In genomic region chr19:49103331-49104085, GRCh38 we compare ENCODE assay signal across 21 cellular contexts. TPM values are rescaled to one million over a fixed set of nuclear protein-coding genes. Genes with fewer than 3 reads are reported as not detected.
DNase-seq lines count a peak whose midpoint lies in the region; ATAC-seq, FAIRE-seq and TF ChIP-seq lines count a peak whose summit lies in the region.
"Had no signal": no experiment of that assay in that cellular context is flagged by ENCODE, and none has a peak within 500 bp of the region (broad histone marks: within the 10 kb centered on the region; RNA-seq: fewer than 3 reads in every experiment).

No MANE protein-coding gene starts in this region.

- H3K9me3 ChIP-seq in HepG2 (ENCODE audit: low read length), result no peaks in the 10 kb centered on the region
- no peaks in the 10 kb centered on the region for H3K9me3 ChIP-seq in right lobe of liver
- H3K9me3 ChIP-seq in esophagus muscularis mucosa, result no peaks in the 10 kb centered on the region

- H3K4me3 Mint-ChIP-seq in glutamatergic neuron (ENCODE audit: unreplicated experiment), result peak overlapping the region; percentile 89
- H3K4me3 Mint-ChIP-seq: GM23338, T-cell had no signal

- peaks cover 13% of the 10 kb centered on the region for H3K36me3 Mint-ChIP-seq in glutamatergic neuron (ENCODE audit: unreplicated experiment)

- TF ChIP-seq RAD21 in HepG2 (CRISPR knock-in tag; IDR thresholded peaks at IDR 0.05), result no peak

- DNase-seq in HepG2 (ENCODE audit: low spot score) (no peak), right lobe of liver (no peak), glutamatergic neuron (peak; percentile 30), GM12892 (ENCODE audit: insufficient read length) (no peak), esophagus muscularis mucosa (ENCODE audit: extremely low spot score) (no peak)
- peak; percentile 41 for DNase-seq in Jurkat, Clone E6-1 (ENCODE audit: low read depth, low spot score)
- DNase-seq: ACHN, Karpas-422, NCI-H1436, NCI-H1930, OCI-M1, SHP77, T-cell had no signal

- H4K20me1 ChIP-seq in HepG2 (ENCODE audit: insufficient read depth, low read length), result peaks cover 26% of the 10 kb centered on the region

- in situ Hi-C loops in HepG2 (cut with HindIII; ENCODE audit: extremely low pct_ligation_motif_present, low pct_unique_long_range_greater_than_20kb), result no loop called here

- FAIRE-seq in HepG2 (lab: Jason Lieb, UNC), result no peak
- FAIRE-seq in GM12892 (lab: Jason Lieb, UNC), result no peak
- FAIRE-seq: G401.6, GM19239 had no signal

- peak overlapping the region; percentile 99 for H3K27ac Mint-ChIP-seq in glutamatergic neuron (ENCODE audit: unreplicated experiment)
- H3K27ac Mint-ChIP-seq: T-cell had no signal

- TF ChIP-seq EP300 in HepG2 (IDR thresholded peaks at IDR 0.05; ENCODE audit: low read depth in 2 of 2, low read length in 2 of 2), result no peak
- TF ChIP-seq EP300 in HepG2 (CRISPR knock-in tag; IDR thresholded peaks at IDR 0.05; ENCODE audit: borderline replicate concordance), result no peak
- TF ChIP-seq EP300 in esophagus muscularis mucosa (IDR thresholded peaks at IDR 0.05), result no peak

- no peak overlapping the region for H3K4me2 ChIP-seq in HepG2 (ENCODE audit: low read depth, low read length)
- H3K4me2 ChIP-seq: GM23338 had no signal

- ATAC-seq in HepG2 (no peak), right lobe of liver (no peak), HG03280 (IDR thresholded peaks at IDR 0.05; ENCODE audit: unreplicated experiment) (no peak)
- ATAC-seq: GM23338, SK-N-SH treated with all-trans-retinoic acid at 6 μM for 48 hours, T-cell had no signal

- H3K27ac ChIP-seq in HepG2 (ENCODE audit: extremely low read length, insufficient read depth, low read length), result no peak overlapping the region
- no peak overlapping the region for H3K27ac ChIP-seq in right lobe of liver
- no peak overlapping the region for H3K27ac ChIP-seq in esophagus muscularis mucosa (replicated peaks in 1 of 4)

- peaks cover 59% of the 10 kb centered on the region for H3K4me1 Mint-ChIP-seq in glutamatergic neuron (ENCODE audit: low read depth, unreplicated experiment)

- CTCF ChIA-PET in HepG2 (lab: Yijun Ruan, JAX; ENCODE audit: low intra/inter-chr PET ratio, low total read pairs), result no interaction called here

- POLR2A ChIA-PET in HepG2 (lab: Yijun Ruan, JAX), result no interaction called here

- BruUV-seq in HepG2 (replicated peaks; lab: Mats Ljungman, UMichigan), result no TSS peak

- TF ChIP-seq POLR2A in HepG2 (IDR thresholded peaks at IDR 0.05; ENCODE audit: insufficient read depth in 1 of 2, low read depth in 2 of 2, low read length in 2 of 2), result no peak; a peak in 1 of 4 replicates
- TF ChIP-seq POLR2A in right lobe of liver (IDR thresholded peaks at IDR 0.05), result no peak
- TF ChIP-seq POLR2A in GM12892 (IDR thresholded peaks at IDR 0.05; ENCODE audit: low read depth, low read length), result no peak; the same call in 1 of the 2 replicates
- TF ChIP-seq POLR2A in esophagus muscularis mucosa (IDR thresholded peaks at IDR 0.05; ENCODE audit: low read depth), result no peak

- H3K79me2 ChIP-seq in HepG2 (ENCODE audit: insufficient read depth, low read length), result peaks cover 6% of the 10 kb centered on the region

- 94% methylated on average over 22 of the region's 33 CpGs for WGBS in HepG2 (ENCODE audit: low lambda C conversion rate)
- WGBS in right lobe of liver (ENCODE audit: insufficient coverage, low coverage, low lambda C conversion rate, missing lambda C conversion rate), result 100% methylated on average over 1 of the region's 33 CpGs
- WGBS in esophagus muscularis mucosa, result 78% methylated on average over 32 of the region's 33 CpGs

- no peaks in the 10 kb centered on the region for H3K27me3 ChIP-seq in HepG2 (ENCODE audit: control insufficient read depth in 1 of 2, insufficient read depth in 2 of 2, low read length in 2 of 2)
- H3K27me3 ChIP-seq in right lobe of liver, result no peaks in the 10 kb centered on the region
- H3K27me3 ChIP-seq in esophagus muscularis mucosa, result no peaks in the 10 kb centered on the region

- H3K4me3 ChIP-seq in HepG2 (replicated peaks in 1 of 3; ENCODE audit: insufficient read depth in 1 of 3, low read depth in 2 of 3, low read length in 3 of 3) (no peak overlapping the region), right lobe of liver (no peak overlapping the region), esophagus muscularis mucosa (no peak overlapping the region)
- H3K4me3 ChIP-seq in Jurkat, Clone E6-1 (ENCODE audit: low read length), result no peak overlapping the region
- H3K4me3 ChIP-seq: GM23338 had no signal

- H3K36me3 ChIP-seq in HepG2 (replicated peaks in 1 of 2; ENCODE audit: control insufficient read depth in 1 of 2, insufficient read depth in 2 of 2, low read length in 2 of 2) (peaks cover 38 to 89% of the 10 kb centered on the region in 2 experiments), right lobe of liver (peaks cover 6 to 88% (median 33%) of the 10 kb centered on the region in 4 donors), esophagus muscularis mucosa (peaks cover 86 to 100% (median 98%) of the 10 kb centered on the region in 4 donors)

- H3K27me3 Mint-ChIP-seq in glutamatergic neuron (ENCODE audit: unreplicated experiment), result peaks cover 25% of the 10 kb centered on the region
- H3K27me3 Mint-ChIP-seq: T-cell had no signal

- intact Hi-C loops in HepG2 (cut with micrococcal nuclease; ENCODE audit: unreplicated experiment) (no loop called here), right lobe of liver (cut with DNase I) (loop anchor here in 1 of 2 donors (5.0 kb wide), 2 partner anchors 34 to 94 kb away; no protein-coding TSS in a partner anchor), esophagus muscularis mucosa (cut with DNase I) (no loop called here)

- no peak overlapping the region for H3K9ac ChIP-seq in HepG2 (ENCODE audit: insufficient read depth, low read depth, low read length)

- TF ChIP-seq CTCF in HepG2 (CRISPR knock-in tag; IDR thresholded peaks at IDR 0.05), result no peak
- no peak for TF ChIP-seq CTCF in right lobe of liver (IDR thresholded peaks at IDR 0.05)
- TF ChIP-seq CTCF in glutamatergic neuron (IDR thresholded peaks at IDR 0.05; ENCODE audit: partially characterized antibody, unreplicated experiment), result no peak
- TF ChIP-seq CTCF in esophagus muscularis mucosa (IDR thresholded peaks at IDR 0.05), result no peak

- no peak overlapping the region for H2AFZ ChIP-seq in HepG2 (ENCODE audit: low read length)
- H2AFZ ChIP-seq: GM23338 had no signal

- peaks cover 32% of the 10 kb centered on the region for H3K9me3 Mint-ChIP-seq in glutamatergic neuron (ENCODE audit: unreplicated experiment)
- H3K9me3 Mint-ChIP-seq: GM23338, T-cell had no signal

- no peaks in the 10 kb centered on the region for H3K4me1 ChIP-seq in HepG2 (ENCODE audit: insufficient read depth, low read length)
- H3K4me1 ChIP-seq in right lobe of liver, result peaks cover 0 to 9% (median 4%) of the 10 kb centered on the region in 4 donors
- H3K4me1 ChIP-seq in esophagus muscularis mucosa, result peaks cover 0 to 17% (median 9%) of the 10 kb centered on the region in 4 donors

RNA-seq across cellular contexts. Expression of gene LIN7B, which starts 10.7 kb away (rescaled TPM):
- total RNA-seq in HepG2 (2016; rRNA removed; fragmentation: Illumina TruSeq; extraction: Trizol), result 3.5 and 5.3 TPM in 2 replicates
- 5.6 and 7.0 TPM in 2 replicates for total RNA-seq in HepG2 (2016; cell fraction: cytosol; rRNA removed; fragmentation: Illumina TruSeq; extraction: Trizol; ENCODE audit: low read depth)
- total RNA-seq in HepG2 (2016; cell fraction: insoluble cytoplasmic fraction; rRNA removed; fragmentation: Illumina TruSeq; extraction: Trizol), result 2.9 and 5.2 TPM in 2 replicates
- total RNA-seq in HepG2 (2016; cell fraction: membrane; rRNA removed; fragmentation: Illumina TruSeq; extraction: Trizol), result 6.4 and 6.9 TPM in 2 replicates
- 3.4 and 4.1 TPM in 2 replicates for total RNA-seq in HepG2 (2016; cell fraction: nucleus; rRNA removed; fragmentation: Illumina TruSeq; extraction: Trizol)
- polyA plus RNA-seq in HepG2 (2011; rRNA removed), result 7.6 and 8.6 TPM in 2 replicates
- polyA plus RNA-seq in HepG2 (2011; cell fraction: cytosol; rRNA removed), result 5.0 and 9.3 TPM in 2 replicates
- 15.9 and 17.9 TPM in 2 replicates for polyA plus RNA-seq in HepG2 (2011; cell fraction: nucleus; rRNA removed)
- 3.9 and 4.2 TPM in 2 replicates for polyA plus RNA-seq in HepG2 (2012)
- 4.7 and 5.8 TPM in 2 replicates for polyA plus RNA-seq in HepG2 (2016; cell fraction: cytosol; fragmentation: Illumina TruSeq; extraction: Trizol; ENCODE audit: low read depth)
- 3.3 and 3.7 TPM in 2 replicates for polyA plus RNA-seq in HepG2 (2016; cell fraction: insoluble cytoplasmic fraction; fragmentation: Illumina TruSeq; extraction: Trizol; ENCODE audit: low read depth)
- 2.7 and 6.8 TPM in 2 replicates for polyA plus RNA-seq in HepG2 (2016; cell fraction: membrane; fragmentation: Illumina TruSeq; extraction: Trizol; ENCODE audit: low read depth)
- polyA plus RNA-seq in HepG2 (2016; cell fraction: nucleus; fragmentation: Illumina TruSeq; extraction: Trizol; ENCODE audit: insufficient read depth, low read depth), result 8.3 and 9.6 TPM in 2 replicates
- 3.8 and 4.0 TPM in 2 replicates for polyA minus RNA-seq in HepG2 (2011; rRNA and poly(A)+ RNA removed; ENCODE audit: low replicate concordance)
- 0.88 and 1.7 TPM in 2 replicates for polyA minus RNA-seq in HepG2 (2011; cell fraction: cytosol; rRNA and poly(A)+ RNA removed)
- 4.9 and 8.3 TPM in 2 replicates for polyA minus RNA-seq in HepG2 (2011; cell fraction: nucleus; rRNA and poly(A)+ RNA removed)
- total RNA-seq in right lobe of liver, result 1 to 10 TPM; 1.5 to 4.3 (median 2.4) TPM
- polyA plus RNA-seq in Jurkat, Clone E6-1 (2012; ENCODE audit: insufficient read depth, insufficient read length), result 21.7 TPM
- 32.6 TPM for total RNA-seq in glutamatergic neuron (ENCODE audit: unreplicated experiment)
- polyA plus RNA-seq in GM12892 (2012; ENCODE audit: missing spikeins), result 0.61 TPM
- total RNA-seq in esophagus muscularis mucosa, result 10 to 100 TPM in 3 of 4 donors, 1 to 10 TPM in 1; 7.5 to 21.4 (median 15.5) TPM

RNA-seq across cellular contexts. Expression of gene C19orf73, which starts 15.4 kb away (rescaled TPM):
- total RNA-seq in HepG2 (2016; rRNA removed; fragmentation: Illumina TruSeq; extraction: Trizol) (0.80 and 1.4 TPM in 2 replicates), right lobe of liver (1 to 10 TPM in 5 of 6 experiments, under 1 TPM in 1; 0.73 to 8.1 (median 1.5) TPM), glutamatergic neuron (ENCODE audit: unreplicated experiment) (3.2 TPM), esophagus muscularis mucosa (1 to 10 TPM in 3 of 4 donors, under 1 TPM in 1; 0.83 to 3.3 (median 1.9) TPM)
- 1.6 and 3.1 TPM in 2 replicates for total RNA-seq in HepG2 (2016; cell fraction: cytosol; rRNA removed; fragmentation: Illumina TruSeq; extraction: Trizol; ENCODE audit: low read depth)
- 1.6 and 1.9 TPM in 2 replicates for total RNA-seq in HepG2 (2016; cell fraction: insoluble cytoplasmic fraction; rRNA removed; fragmentation: Illumina TruSeq; extraction: Trizol)
- total RNA-seq in HepG2 (2016; cell fraction: membrane; rRNA removed; fragmentation: Illumina TruSeq; extraction: Trizol), result 2.1 and 2.4 TPM in 2 replicates
- 0.59 and 0.94 TPM in 2 replicates for total RNA-seq in HepG2 (2016; cell fraction: nucleus; rRNA removed; fragmentation: Illumina TruSeq; extraction: Trizol)
- 1.5 and 3.0 TPM in 2 replicates for polyA plus RNA-seq in HepG2 (2011; rRNA removed)
- polyA plus RNA-seq in HepG2 (2011; cell fraction: cytosol; rRNA removed), result 2.6 TPM in 2 replicates
- 3.8 and 4.8 TPM in 2 replicates for polyA plus RNA-seq in HepG2 (2011; cell fraction: nucleus; rRNA removed)
- polyA plus RNA-seq in HepG2 (2012), result 1.1 and 1.9 TPM in 2 replicates
- 2.0 and 2.7 TPM in 2 replicates for polyA plus RNA-seq in HepG2 (2016; cell fraction: cytosol; fragmentation: Illumina TruSeq; extraction: Trizol; ENCODE audit: low read depth)
- 1.6 and 2.2 TPM in 2 replicates for polyA plus RNA-seq in HepG2 (2016; cell fraction: insoluble cytoplasmic fraction; fragmentation: Illumina TruSeq; extraction: Trizol; ENCODE audit: low read depth)
- polyA plus RNA-seq in HepG2 (2016; cell fraction: membrane; fragmentation: Illumina TruSeq; extraction: Trizol; ENCODE audit: low read depth), result 1.5 and 1.6 TPM in 2 replicates
- polyA plus RNA-seq in HepG2 (2016; cell fraction: nucleus; fragmentation: Illumina TruSeq; extraction: Trizol; ENCODE audit: insufficient read depth, low read depth), result 0.74 TPM in 1 of 2 replicates, not detected in the other
- polyA minus RNA-seq in HepG2 (2011; rRNA and poly(A)+ RNA removed; ENCODE audit: low replicate concordance), result 1.3 TPM in 2 replicates
- polyA minus RNA-seq in HepG2 (2011; cell fraction: cytosol; rRNA and poly(A)+ RNA removed), result 0.89 and 1.2 TPM in 2 replicates
- 1.8 and 3.0 TPM in 2 replicates for polyA minus RNA-seq in HepG2 (2011; cell fraction: nucleus; rRNA and poly(A)+ RNA removed)
- 4.7 TPM for polyA plus RNA-seq in Jurkat, Clone E6-1 (2012; ENCODE audit: insufficient read depth, insufficient read length)
- not detected for polyA plus RNA-seq in GM12892 (2012; ENCODE audit: missing spikeins)

RNA-seq across cellular contexts. Expression of gene PPFIA3, which starts 15.8 kb away (rescaled TPM):
- total RNA-seq in HepG2 (2016; rRNA removed; fragmentation: Illumina TruSeq; extraction: Trizol) (6.3 and 8.6 TPM in 2 replicates), right lobe of liver (1 to 10 TPM; 1.8 to 6.6 (median 3.1) TPM), glutamatergic neuron (ENCODE audit: unreplicated experiment) (104 TPM), esophagus muscularis mucosa (1 to 10 TPM; 3.3 to 8.4 (median 5.3) TPM)
- 1.9 and 2.7 TPM in 2 replicates for total RNA-seq in HepG2 (2016; cell fraction: cytosol; rRNA removed; fragmentation: Illumina TruSeq; extraction: Trizol; ENCODE audit: low read depth)
- 6.5 and 8.9 TPM in 2 replicates for total RNA-seq in HepG2 (2016; cell fraction: insoluble cytoplasmic fraction; rRNA removed; fragmentation: Illumina TruSeq; extraction: Trizol)
- 4.5 and 5.6 TPM in 2 replicates for total RNA-seq in HepG2 (2016; cell fraction: membrane; rRNA removed; fragmentation: Illumina TruSeq; extraction: Trizol)
- total RNA-seq in HepG2 (2016; cell fraction: nucleus; rRNA removed; fragmentation: Illumina TruSeq; extraction: Trizol), result 8.1 and 9.0 TPM in 2 replicates
- 6.7 and 8.9 TPM in 2 replicates for polyA plus RNA-seq in HepG2 (2011; rRNA removed)
- 6.0 and 7.5 TPM in 2 replicates for polyA plus RNA-seq in HepG2 (2011; cell fraction: cytosol; rRNA removed)
- polyA plus RNA-seq in HepG2 (2011; cell fraction: nucleus; rRNA removed), result 37.0 and 50.3 TPM in 2 replicates
- polyA plus RNA-seq in HepG2 (2012), result 9.4 and 9.5 TPM in 2 replicates
- polyA plus RNA-seq in HepG2 (2016; cell fraction: cytosol; fragmentation: Illumina TruSeq; extraction: Trizol; ENCODE audit: low read depth), result 1.9 and 2.8 TPM in 2 replicates
- 6.2 and 6.5 TPM in 2 replicates for polyA plus RNA-seq in HepG2 (2016; cell fraction: insoluble cytoplasmic fraction; fragmentation: Illumina TruSeq; extraction: Trizol; ENCODE audit: low read depth)
- 3.3 and 4.2 TPM in 2 replicates for polyA plus RNA-seq in HepG2 (2016; cell fraction: membrane; fragmentation: Illumina TruSeq; extraction: Trizol; ENCODE audit: low read depth)
- polyA plus RNA-seq in HepG2 (2016; cell fraction: nucleus; fragmentation: Illumina TruSeq; extraction: Trizol; ENCODE audit: insufficient read depth, low read depth), result 21.5 and 24.1 TPM in 2 replicates
- polyA minus RNA-seq in HepG2 (2011; rRNA and poly(A)+ RNA removed; ENCODE audit: low replicate concordance), result 8.5 and 15.8 TPM in 2 replicates
- polyA minus RNA-seq in HepG2 (2011; cell fraction: cytosol; rRNA and poly(A)+ RNA removed), result 4.9 and 5.9 TPM in 2 replicates
- 13.8 and 16.6 TPM in 2 replicates for polyA minus RNA-seq in HepG2 (2011; cell fraction: nucleus; rRNA and poly(A)+ RNA removed)
- polyA plus RNA-seq in Jurkat, Clone E6-1 (2012; ENCODE audit: insufficient read depth, insufficient read length), result 23.4 TPM
- 1.1 TPM for polyA plus RNA-seq in GM12892 (2012; ENCODE audit: missing spikeins)

RNA-seq across cellular contexts. Expression of gene SNRNP70, which starts 18.3 kb away (rescaled TPM):
- total RNA-seq in HepG2 (2016; rRNA removed; fragmentation: Illumina TruSeq; extraction: Trizol), result 85.9 and 150 TPM in 2 replicates
- total RNA-seq in HepG2 (2016; cell fraction: cytosol; rRNA removed; fragmentation: Illumina TruSeq; extraction: Trizol; ENCODE audit: low read depth), result 11.5 and 14.5 TPM in 2 replicates
- 75.6 and 153 TPM in 2 replicates for total RNA-seq in HepG2 (2016; cell fraction: insoluble cytoplasmic fraction; rRNA removed; fragmentation: Illumina TruSeq; extraction: Trizol)
- 24.7 and 25.3 TPM in 2 replicates for total RNA-seq in HepG2 (2016; cell fraction: membrane; rRNA removed; fragmentation: Illumina TruSeq; extraction: Trizol)
- 111 and 131 TPM in 2 replicates for total RNA-seq in HepG2 (2016; cell fraction: nucleus; rRNA removed; fragmentation: Illumina TruSeq; extraction: Trizol)
- polyA plus RNA-seq in HepG2 (2011; rRNA removed), result 210 and 272 TPM in 2 replicates
- 54.3 and 101 TPM in 2 replicates for polyA plus RNA-seq in HepG2 (2011; cell fraction: cytosol; rRNA removed)
- 2,510 and 2,895 TPM in 2 replicates for polyA plus RNA-seq in HepG2 (2011; cell fraction: nucleus; rRNA removed)
- 150 and 238 TPM in 2 replicates for polyA plus RNA-seq in HepG2 (2012)
- polyA plus RNA-seq in HepG2 (2016; cell fraction: cytosol; fragmentation: Illumina TruSeq; extraction: Trizol; ENCODE audit: low read depth), result 10.9 and 11.3 TPM in 2 replicates
- 110 and 134 TPM in 2 replicates for polyA plus RNA-seq in HepG2 (2016; cell fraction: insoluble cytoplasmic fraction; fragmentation: Illumina TruSeq; extraction: Trizol; ENCODE audit: low read depth)
- polyA plus RNA-seq in HepG2 (2016; cell fraction: membrane; fragmentation: Illumina TruSeq; extraction: Trizol; ENCODE audit: low read depth), result 12.6 and 14.1 TPM in 2 replicates
- polyA plus RNA-seq in HepG2 (2016; cell fraction: nucleus; fragmentation: Illumina TruSeq; extraction: Trizol; ENCODE audit: insufficient read depth, low read depth), result 389 and 398 TPM in 2 replicates
- polyA minus RNA-seq in HepG2 (2011; rRNA and poly(A)+ RNA removed; ENCODE audit: low replicate concordance), result 69.0 and 98.0 TPM in 2 replicates
- polyA minus RNA-seq in HepG2 (2011; cell fraction: cytosol; rRNA and poly(A)+ RNA removed), result 31.5 and 36.6 TPM in 2 replicates
- polyA minus RNA-seq in HepG2 (2011; cell fraction: nucleus; rRNA and poly(A)+ RNA removed), result 105 and 134 TPM in 2 replicates
- total RNA-seq in right lobe of liver, result 100 to 1,000 TPM in 5 of 6 experiments, 10 to 100 TPM in 1; 80.8 to 187 (median 123) TPM
- 344 TPM for polyA plus RNA-seq in Jurkat, Clone E6-1 (2012; ENCODE audit: insufficient read depth, insufficient read length)
- total RNA-seq in glutamatergic neuron (ENCODE audit: unreplicated experiment), result 300 TPM
- 108 TPM for polyA plus RNA-seq in GM12892 (2012; ENCODE audit: missing spikeins)
- total RNA-seq in esophagus muscularis mucosa, result 100 to 1,000 TPM; 101 to 209 (median 145) TPM

RNA-seq across cellular contexts. Expression of gene KCNA7, which starts 31.0 kb away (rescaled TPM):
- total RNA-seq in HepG2 (2016; rRNA removed; fragmentation: Illumina TruSeq; extraction: Trizol), result not detected in 2 replicates
- not detected in 2 replicates for total RNA-seq in HepG2 (2016; cell fraction: cytosol; rRNA removed; fragmentation: Illumina TruSeq; extraction: Trizol; ENCODE audit: low read depth)
- total RNA-seq in HepG2 (2016; cell fraction: insoluble cytoplasmic fraction; rRNA removed; fragmentation: Illumina TruSeq; extraction: Trizol), result not detected in 2 replicates
- total RNA-seq in HepG2 (2016; cell fraction: membrane; rRNA removed; fragmentation: Illumina TruSeq; extraction: Trizol), result not detected in 2 replicates
- total RNA-seq in HepG2 (2016; cell fraction: nucleus; rRNA removed; fragmentation: Illumina TruSeq; extraction: Trizol), result not detected in 2 replicates
- not detected in 2 replicates for polyA plus RNA-seq in HepG2 (2011; rRNA removed)
- polyA plus RNA-seq in HepG2 (2011; cell fraction: cytosol; rRNA removed), result not detected in 2 replicates
- not detected in 2 replicates for polyA plus RNA-seq in HepG2 (2011; cell fraction: nucleus; rRNA removed)
- polyA plus RNA-seq in HepG2 (2012), result not detected in 2 replicates
- polyA plus RNA-seq in HepG2 (2016; cell fraction: cytosol; fragmentation: Illumina TruSeq; extraction: Trizol; ENCODE audit: low read depth), result not detected in 2 replicates
- not detected in 2 replicates for polyA plus RNA-seq in HepG2 (2016; cell fraction: insoluble cytoplasmic fraction; fragmentation: Illumina TruSeq; extraction: Trizol; ENCODE audit: low read depth)
- not detected in 2 replicates for polyA plus RNA-seq in HepG2 (2016; cell fraction: membrane; fragmentation: Illumina TruSeq; extraction: Trizol; ENCODE audit: low read depth)
- polyA plus RNA-seq in HepG2 (2016; cell fraction: nucleus; fragmentation: Illumina TruSeq; extraction: Trizol; ENCODE audit: insufficient read depth, low read depth), result not detected in 2 replicates
- not detected in 2 replicates for polyA minus RNA-seq in HepG2 (2011; rRNA and poly(A)+ RNA removed; ENCODE audit: low replicate concordance)
- not detected in 2 replicates for polyA minus RNA-seq in HepG2 (2011; cell fraction: cytosol; rRNA and poly(A)+ RNA removed)
- not detected in 2 replicates for polyA minus RNA-seq in HepG2 (2011; cell fraction: nucleus; rRNA and poly(A)+ RNA removed)
- total RNA-seq in right lobe of liver, result not detected
- not detected for polyA plus RNA-seq in Jurkat, Clone E6-1 (2012; ENCODE audit: insufficient read depth, insufficient read length)
- total RNA-seq in glutamatergic neuron (ENCODE audit: unreplicated experiment), result not detected
- not detected for polyA plus RNA-seq in GM12892 (2012; ENCODE audit: missing spikeins)
- total RNA-seq in esophagus muscularis mucosa, result not detected
- total RNA-seq: GM23338, HT-29, MCF 10A, NCI-H460, T-cell had no signal

Comparison
In these comparisons a context has a peak if more than half of its experiments do, and no peak if none do; other contexts are left out.
1. DNase-seq: peak in Jurkat, Clone E6-1 (single experiment) and glutamatergic neuron (single experiment); none in HepG2 (single experiment), right lobe of liver (0 of 3), GM12892 (single experiment) and esophagus muscularis mucosa (single experiment).
2. RNA of gene PPFIA3, which starts 15.8 kb away (total RNA-seq): 104 TPM in glutamatergic neuron (single experiment); 1.9 to 9.0 TPM in HepG2, 3.3 to 8.4 TPM in esophagus muscularis mucosa and 1.8 to 6.6 TPM in right lobe of liver; every median in the first group is over 10 times any median in the second.